Comparison of ENCODE assay signal across 35 cellular contexts in genomic region chr4:3022112-3022511, GRCh38. TPM values are rescaled to one million over a fixed set of nuclear protein-coding genes. Genes with fewer than 3 reads are reported as not detected.
"Had no signal": no experiment of that assay in that cellular context is flagged by ENCODE, and none has a peak within 500 bp of the region (broad histone marks: within the 10 kb centered on the region; RNA-seq: fewer than 3 reads in every experiment).

No MANE protein-coding gene starts in this region.

- H3K4me1 ChIP-seq: Peyer's patch, SJSA1 had no signal

- H3K27ac ChIP-seq: brain microvascular endothelial cell, Peyer's patch, SJSA1, VCaP had no signal

- H3K27ac Mint-ChIP-seq: activated B cell treated with CpG ODN at 0.5 μM for 24 hours; activated CD8-positive, alpha-beta T cell treated with anti-CD3 and anti-CD28 coated beads for 36 hours; activated naive CD8-positive, alpha-beta T cell treated with anti-CD3 and anti-CD28 coated beads for 36 hours; activated T-cell treated with anti-CD3 and anti-CD28 coated beads, Interleukin-2, amount 50 U/mL, for 72 hours; T-cell had no signal

- H3K4me3 ChIP-seq: K562, Peyer's patch, SJSA1 had no signal

- H3K36me3 ChIP-seq: brain microvascular endothelial cell, Peyer's patch, SJSA1 had no signal

- H3K4me3 Mint-ChIP-seq: activated B cell treated with CpG ODN at 0.5 μM for 24 hours; activated CD8-positive, alpha-beta T cell treated with anti-CD3 and anti-CD28 coated beads for 36 hours; activated naive CD8-positive, alpha-beta T cell treated with anti-CD3 and anti-CD28 coated beads for 36 hours; activated T-helper 17 cell treated with anti-CD3 and anti-CD28 coated beads, Interleukin-2, amount 50 U/mL, for 72 hours; T-cell had no signal

- H3K9me3 ChIP-seq: Peyer's patch, SJSA1 had no signal

- DNase-seq: activated B cell treated with CpG ODN at 0.5 μM for 24 hours; activated CD4-positive, alpha-beta T cell treated with anti-CD3 and anti-CD28 coated beads for 4 hours; activated CD4-positive, alpha-beta T cell treated with anti-CD3 and anti-CD28 coated beads, Interleukin-2, amount 50 U/mL, for 4 hours; activated CD4-positive, CD25-positive, alpha-beta regulatory T cell treated with anti-CD3 and anti-CD28 coated beads, Interleukin-2, amount 50 U/mL, for 72 hours; activated CD8-positive, alpha-beta T cell treated with anti-CD3 and anti-CD28 coated beads for 36 hours; activated effector memory CD4-positive, alpha-beta T cell treated with anti-CD3 and anti-CD28 coated beads, Interleukin-2, amount 50 U/mL, for 16 hours; activated naive CD4-positive, alpha-beta T cell; activated naive CD4-positive, alpha-beta T cell treated with anti-CD3 and anti-CD28 coated beads, Interleukin-2, amount 50 U/mL, for 16 hours; activated naive CD8-positive, alpha-beta T cell treated with anti-CD3 and anti-CD28 coated beads for 36 hours; activated T-cell treated with anti-CD3 and anti-CD28 coated beads, Interleukin-2, amount 50 U/mL, for 1 hour; amniotic stem cell; aorta; brain microvascular endothelial cell; IMR-90; NCI-H1048; NCI-H1105 treated with DMSO at 0.1 percent for 48 hours; NCI-H1436 treated with DMSO at 0.1 percent for 48 hours; NCI-H1694 treated with DMSO at 0.1 percent for 48 hours; NCI-H2029; NCI-H345; NCI-H524 treated with DMSO at 0.1 percent for 48 hours; PC-3; Peyer's patch; RPMI8226; SHP77 treated with DMSO at 0.1 percent for 48 hours; T-cell; T-helper 9 cell had no signal

- H3K9me3 Mint-ChIP-seq: activated B cell treated with CpG ODN at 0.5 μM for 24 hours; activated naive CD8-positive, alpha-beta T cell treated with anti-CD3 and anti-CD28 coated beads for 36 hours had no signal

- H3K27me3 Mint-ChIP-seq: activated naive CD8-positive, alpha-beta T cell treated with anti-CD3 and anti-CD28 coated beads for 36 hours had no signal

- H3K27me3 ChIP-seq: brain microvascular endothelial cell, Peyer's patch, SJSA1 had no signal

- H3K36me3 Mint-ChIP-seq: activated naive CD8-positive, alpha-beta T cell treated with anti-CD3 and anti-CD28 coated beads for 36 hours had no signal

RNA-seq across cellular contexts. Expression of gene HTT-AS, which starts 52.2 kb away (rescaled TPM):
- total RNA-seq: activated B cell treated with CpG ODN at 0.5 μM for 24 hours; activated CD8-positive, alpha-beta memory T cell treated with anti-CD3 and anti-CD28 coated beads for 36 hours; activated CD8-positive, alpha-beta T cell treated with anti-CD3 and anti-CD28 coated beads for 36 hours; activated naive CD8-positive, alpha-beta T cell treated with anti-CD3 and anti-CD28 coated beads for 36 hours; activated T-cell treated with anti-CD3 and anti-CD28 coated beads, Interleukin-2, amount 50 U/mL, for 72 hours; activated T-helper 17 cell treated with anti-CD3 and anti-CD28 coated beads, Interleukin-2, amount 50 U/mL, for 72 hours; aorta; IMR-90; K562; M059J; NCI-H460; PC-3; Peyer's patch; SJSA1; T-cell had no signal
- polyA plus RNA-seq: aorta, IMR-90, K562 had no signal
